In the genomic region with DNA sequence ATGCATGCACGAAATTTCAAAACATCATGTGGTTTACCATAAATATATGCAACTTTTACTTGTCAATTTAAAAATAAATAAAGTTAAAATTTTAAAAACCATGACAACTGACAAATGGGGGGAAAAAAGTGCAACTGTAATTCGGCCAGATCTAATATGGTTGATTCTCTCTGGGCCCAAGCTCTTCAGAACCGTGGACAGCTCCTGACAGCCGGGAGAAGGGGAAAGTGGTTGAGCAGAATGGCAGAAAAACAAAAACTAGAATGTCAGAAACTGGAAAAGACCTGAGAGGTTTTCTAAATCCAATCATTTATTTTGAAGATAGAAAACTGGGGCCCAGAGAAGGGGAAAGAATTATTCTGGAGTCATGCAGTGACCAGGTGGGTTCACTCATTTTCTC, we compare ENCODE assay signal across 9 cellular contexts.
DNase-seq lines count a peak whose midpoint lies in the region; ATAC-seq lines count a peak whose summit lies in the region.
"Had no signal": no experiment of that assay in that cellular context is flagged by ENCODE, and none has a peak within 500 bp of the region (broad histone marks: within the 10 kb centered on the region; RNA-seq: fewer than 3 reads in every experiment).

No MANE protein-coding gene starts in this region.

- ATAC-seq in HG03469 (IDR thresholded peaks at IDR 0.05; ENCODE audit: unreplicated experiment) (no peak), aorta (ENCODE audit: low FRiP score) (no peak)

- in situ Hi-C loops in KBM-7 (cut with MboI; ENCODE audit: low pct_unique_long_range_greater_than_20kb, low sequenced_read_pairs): no loop called here

- H3K4me1 ChIP-seq in adipocyte (ENCODE audit: control insufficient read depth, insufficient read depth, low read length): no peaks in the 10 kb centered on the region
- no peaks in the 10 kb centered on the region for H3K4me1 ChIP-seq in aorta (ENCODE audit: control insufficient read depth in 1 of 2, insufficient read depth in 2 of 2, low read length in 2 of 2)

- no peaks in the 10 kb centered on the region for H3K36me3 ChIP-seq in adipocyte (ENCODE audit: control insufficient read depth, insufficient read depth, low read length, severe bottlenecking)
- H3K36me3 ChIP-seq in aorta (ENCODE audit: control insufficient read depth in 1 of 2, insufficient read depth in 2 of 2, low read length in 1 of 2): no peaks in the 10 kb centered on the region

- intact Hi-C loops in aorta (cut with DNase I): no loop called here

- H3K27me3 ChIP-seq in adipocyte (replicated peaks; ENCODE audit: control insufficient read depth, insufficient read depth, low read length) (peaks cover 11% of the 10 kb centered on the region), aorta (ENCODE audit: control insufficient read depth in 1 of 2, insufficient read depth in 2 of 2, low read length in 1 of 2) (no peaks in the 10 kb centered on the region)

- H3K9me3 ChIP-seq in adipocyte (ENCODE audit: control insufficient read depth, low read length): no peaks in the 10 kb centered on the region
- peaks cover 2% of the 10 kb centered on the region for H3K9me3 ChIP-seq in aorta (ENCODE audit: control insufficient read depth, low read length)

- H3K4me3 ChIP-seq in adipocyte (ENCODE audit: low read length) (no peak overlapping the region), aorta (ENCODE audit: low read length in 2 of 2) (no peak overlapping the region)

- DNase-seq in EL: peak; percentile 6
- DNase-seq in KBM-7: peak; percentile 24
- DNase-seq in adipocyte (ENCODE audit: low read depth): peak; percentile 42
- DNase-seq in left kidney (ENCODE audit: low read depth, low spot score): peak; percentile 84
- DNase-seq in CD1c-positive myeloid dendritic cell (ENCODE audit: extremely low spot score): no peak
- no peak for DNase-seq in aorta
- DNase-seq: NCI-H524 treated with DMSO at 0.1 percent for 48 hours, T-helper 9 cell had no signal

- no peak overlapping the region for H3K27ac ChIP-seq in aorta (ENCODE audit: low read depth in 1 of 2, low read length in 2 of 2)

- WGBS in aorta, 2 donors: 5 to 6% methylated on average over 4 of the region's 4 CpGs

- H3K9ac ChIP-seq in adipocyte (ENCODE audit: low read length): no peak overlapping the region

Comparison
In these comparisons a context has a peak if more than half of its experiments do, and no peak if none do; other contexts are left out.
1. DNase-seq: peak in EL (single experiment), KBM-7 (single experiment), adipocyte (single experiment) and left kidney (single experiment); none in CD1c-positive myeloid dendritic cell (single experiment) and aorta (0 of 2).